Comparison of ENCODE assay signal across 9 cellular contexts in genomic region chr6:82144007-82144851, GRCh38.
DNase-seq lines count a peak whose midpoint lies in the region; ATAC-seq and TF ChIP-seq lines count a peak whose summit lies in the region.
"Had no signal": no experiment of that assay in that cellular context is flagged by ENCODE, and none has a peak within 500 bp of the region (broad histone marks: within the 10 kb centered on the region; RNA-seq: fewer than 3 reads in every experiment).

No MANE protein-coding gene starts in this region.

- H3K27me3 Mint-ChIP-seq in glutamatergic neuron (ENCODE audit: unreplicated experiment) = no peaks in the 10 kb centered on the region
- no peaks in the 10 kb centered on the region for H3K27me3 Mint-ChIP-seq in stimulated activated memory B cell treated with anti-CD40 and anti-IgM and Interleukin-4, amounts not matched to agents 10 μg/mL and 1 μg/mL and 100 μg/mL, for 72 hours
- peaks cover 0 to 1% of the 10 kb centered on the region in 2 donors for H3K27me3 Mint-ChIP-seq in CD4-positive, alpha-beta memory T cell

- H3K27ac Mint-ChIP-seq in glutamatergic neuron (ENCODE audit: unreplicated experiment) = peak overlapping the region; percentile 67
- H3K27ac Mint-ChIP-seq in stimulated activated memory B cell treated with anti-CD40 and anti-IgM and Interleukin-4, amounts not matched to agents 10 μg/mL and 1 μg/mL and 100 μg/mL, for 72 hours = no peak overlapping the region
- H3K27ac Mint-ChIP-seq in CD4-positive, alpha-beta memory T cell = no peak overlapping the region

- no peaks in the 10 kb centered on the region for H3K36me3 Mint-ChIP-seq in glutamatergic neuron (ENCODE audit: unreplicated experiment)
- H3K36me3 Mint-ChIP-seq in stimulated activated memory B cell treated with anti-CD40 and anti-IgM and Interleukin-4, amounts not matched to agents 10 μg/mL and 1 μg/mL and 100 μg/mL, for 72 hours = no peaks in the 10 kb centered on the region
- H3K36me3 Mint-ChIP-seq in CD4-positive, alpha-beta memory T cell = no peaks in the 10 kb centered on the region

- CTCF ChIA-PET in A673 (lab: Charles Lee) = interaction anchor here (0.9 kb wide), 1 partner anchor 103 kb away, joined by 4 read pairs; no protein-coding TSS in a partner anchor
- CTCF ChIA-PET in CD4-positive, alpha-beta memory T cell (lab: Charles Lee; ENCODE audit: partially characterized antibody) = no interaction called here

- DNase-seq in A673 (ENCODE audit: low spot score) = peak; percentile 72
- DNase-seq in SJCRH30 = peak; percentile 52 to 73
- no peak for DNase-seq in glutamatergic neuron
- DNase-seq in CD4-positive, alpha-beta memory T cell = no peak
- no peak for DNase-seq in NCI-H345 treated with DMSO at 0.1 percent for 48 hours (lab: John Stamatoyannopoulos, UW; ENCODE audit: unreplicated experiment)

- peaks cover 1% of the 10 kb centered on the region for H3K9me3 Mint-ChIP-seq in glutamatergic neuron (ENCODE audit: unreplicated experiment)
- no peaks in the 10 kb centered on the region for H3K9me3 Mint-ChIP-seq in stimulated activated memory B cell treated with anti-CD40 and anti-IgM and Interleukin-4, amounts not matched to agents 10 μg/mL and 1 μg/mL and 100 μg/mL, for 72 hours
- H3K9me3 Mint-ChIP-seq in CD4-positive, alpha-beta memory T cell = peaks cover 0 to 2% (median 0%) of the 10 kb centered on the region in 8 donors

- ATAC-seq in GM19035 (IDR thresholded peaks at IDR 0.05; ENCODE audit: unreplicated experiment) (peak; percentile 74), HG03066 (IDR thresholded peaks at IDR 0.05; ENCODE audit: low read depth, unreplicated experiment) (peak; percentile 92)
- ATAC-seq in stimulated activated memory B cell treated with anti-CD40 and anti-IgM and Interleukin-4, amounts not matched to agents 10 μg/mL and 1 μg/mL and 100 μg/mL, for 72 hours = peak; percentile 55

- H3K9me3 ChIP-seq in A673 (ENCODE audit: low read depth, low read length, poor library complexity, severe bottlenecking) = no peaks in the 10 kb centered on the region
- H3K9me3 ChIP-seq in SJCRH30 (replicated peaks) = no peaks in the 10 kb centered on the region
- H3K9me3 ChIP-seq in CD4-positive, alpha-beta memory T cell (ENCODE audit: control insufficient read depth in 1 of 2, low read length in 2 of 2) = no peaks in the 10 kb centered on the region

- no peak for TF ChIP-seq CTCF in A673 (conservative IDR thresholded peaks at IDR 0.05; ENCODE audit: low read depth, low read length)
- no peak for TF ChIP-seq CTCF in glutamatergic neuron (IDR thresholded peaks at IDR 0.05; ENCODE audit: partially characterized antibody, unreplicated experiment)

- POLR2A ChIA-PET in A673 (lab: Charles Lee; ENCODE audit: low non-redundant PET) = no interaction called here
- POLR2A ChIA-PET in CD4-positive, alpha-beta memory T cell (lab: Charles Lee; ENCODE audit: partially characterized antibody) = no interaction called here

- no peaks in the 10 kb centered on the region for H3K36me3 ChIP-seq in A673 (ENCODE audit: insufficient read depth, low read length, poor library complexity, severe bottlenecking)
- no peaks in the 10 kb centered on the region for H3K36me3 ChIP-seq in SJCRH30
- no peaks in the 10 kb centered on the region for H3K36me3 ChIP-seq in CD4-positive, alpha-beta memory T cell (ENCODE audit: insufficient read depth, low read length)

- no TSS peak for BruUV-seq in A673 (replicated peaks; lab: Mats Ljungman, UMichigan)

- no peak overlapping the region for H3K4me3 ChIP-seq in A673 (ENCODE audit: low read depth, low read length, poor library complexity, severe bottlenecking)
- peak overlapping the region; percentile 9 for H3K4me3 ChIP-seq in SJCRH30
- no peak overlapping the region for H3K4me3 ChIP-seq in CD4-positive, alpha-beta memory T cell (ENCODE audit: low read length in 2 of 2)

- no peak overlapping the region for H3K4me3 Mint-ChIP-seq in glutamatergic neuron (ENCODE audit: unreplicated experiment)
- H3K4me3 Mint-ChIP-seq in stimulated activated memory B cell treated with anti-CD40 and anti-IgM and Interleukin-4, amounts not matched to agents 10 μg/mL and 1 μg/mL and 100 μg/mL, for 72 hours = no peak overlapping the region
- no peak overlapping the region for H3K4me3 Mint-ChIP-seq in CD4-positive, alpha-beta memory T cell

- H3K4me1 ChIP-seq in A673 (ENCODE audit: insufficient read depth, low read length, poor library complexity, severe bottlenecking) (peaks cover 15% of the 10 kb centered on the region), SJCRH30 (peaks cover 10% of the 10 kb centered on the region)
- no peaks in the 10 kb centered on the region for H3K4me1 ChIP-seq in CD4-positive, alpha-beta memory T cell (ENCODE audit: insufficient read depth, low read length)

- peaks cover 13% of the 10 kb centered on the region for H3K4me1 Mint-ChIP-seq in glutamatergic neuron (ENCODE audit: low read depth, unreplicated experiment)
- peaks cover 9% of the 10 kb centered on the region for H3K4me1 Mint-ChIP-seq in stimulated activated memory B cell treated with anti-CD40 and anti-IgM and Interleukin-4, amounts not matched to agents 10 μg/mL and 1 μg/mL and 100 μg/mL, for 72 hours
- H3K4me1 Mint-ChIP-seq in CD4-positive, alpha-beta memory T cell = no peaks in the 10 kb centered on the region

- no peaks in the 10 kb centered on the region for H3K27me3 ChIP-seq in A673 (replicated peaks; ENCODE audit: insufficient read depth, low read depth, low read length, poor library complexity)
- H3K27me3 ChIP-seq in SJCRH30 = no peaks in the 10 kb centered on the region
- no peaks in the 10 kb centered on the region for H3K27me3 ChIP-seq in CD4-positive, alpha-beta memory T cell (ENCODE audit: insufficient read depth, low read length)
- H3K27me3 ChIP-seq: dorsolateral prefrontal cortex had no signal

- H3K27ac ChIP-seq in A673 (ENCODE audit: low read depth, low read length, poor library complexity, severe bottlenecking) (no peak overlapping the region), SJCRH30 (peak overlapping the region; percentile 63)
- H3K27ac ChIP-seq in CD4-positive, alpha-beta memory T cell (ENCODE audit: low read depth, low read length) = no peak overlapping the region

- intact Hi-C loops in A673 (cut with micrococcal nuclease; ENCODE audit: unreplicated experiment) = no loop called here
- intact Hi-C loops in CD4-positive, alpha-beta memory T cell (cut with micrococcal nuclease) = no loop called here

Comparison
In these comparisons a context has a peak if more than half of its experiments do, and no peak if none do; other contexts are left out.
1. DNase-seq: peak in A673 (single experiment) and SJCRH30 (2 of 2); none in glutamatergic neuron (single experiment), CD4-positive, alpha-beta memory T cell (0 of 5) and NCI-H345 treated with DMSO at 0.1 percent for 48 hours (single experiment).
2. Peak in every context shown above with its lines, with median percentiles within 50 percentile points of each other: ATAC-seq.